In the genomic region with DNA sequence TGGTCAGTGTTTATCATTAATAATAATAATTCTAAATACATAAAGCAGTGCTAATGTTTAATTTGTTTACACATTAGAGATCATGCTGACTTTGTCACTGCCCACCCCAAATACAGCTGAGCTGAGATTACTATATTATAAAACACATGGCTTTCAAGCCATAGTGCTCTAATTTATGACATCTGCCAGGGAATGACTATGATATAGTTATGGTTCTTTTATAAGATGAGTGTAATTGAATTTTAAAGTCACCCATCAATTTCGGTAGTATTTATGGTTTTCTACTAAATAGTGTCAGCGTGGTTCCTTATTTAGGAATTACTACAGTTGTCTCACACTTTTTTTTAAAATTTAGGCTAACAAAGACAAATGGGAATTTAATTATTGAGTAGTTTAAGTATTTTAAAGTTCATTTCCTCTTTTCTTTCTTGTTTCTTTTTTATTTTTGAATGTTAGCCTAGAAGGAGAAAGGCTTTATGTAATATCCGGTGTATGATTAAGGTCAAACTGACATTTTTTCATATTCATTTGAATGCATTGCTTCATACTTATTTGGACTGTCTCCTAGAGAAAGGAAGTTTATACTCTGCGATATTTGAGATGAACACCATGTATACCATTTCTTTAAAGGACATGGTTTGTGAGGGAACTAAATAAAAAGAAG, we compare ENCODE assay signal across 1 cellular context.
TF ChIP-seq lines count a peak whose summit lies in the region.

No MANE protein-coding gene starts in this region.

TF ChIP-seq in HepG2, 621 proteins besides CTCF, POLR2A, EP300 and RAD21:
- TF ChIP-seq RAD51 (IDR thresholded peaks at IDR 0.05; ENCODE audit: borderline replicate concordance) = no peak
- no peak for TF ChIP-seq TSC22D2 (CRISPR knock-in tag; IDR thresholded peaks at IDR 0.05; ENCODE audit: borderline replicate concordance)
- no peak for TF ChIP-seq SOX5 (CRISPR knock-in tag; IDR thresholded peaks at IDR 0.05; ENCODE audit: borderline replicate concordance)
- TF ChIP-seq SETDB1 (CRISPR knock-in tag; IDR thresholded peaks at IDR 0.05; ENCODE audit: borderline replicate concordance) = no peak
- no peak for TF ChIP-seq ARID2 (CRISPR knock-in tag; IDR thresholded peaks at IDR 0.05; ENCODE audit: borderline replicate concordance)
- TF ChIP-seq, protein P1, sequence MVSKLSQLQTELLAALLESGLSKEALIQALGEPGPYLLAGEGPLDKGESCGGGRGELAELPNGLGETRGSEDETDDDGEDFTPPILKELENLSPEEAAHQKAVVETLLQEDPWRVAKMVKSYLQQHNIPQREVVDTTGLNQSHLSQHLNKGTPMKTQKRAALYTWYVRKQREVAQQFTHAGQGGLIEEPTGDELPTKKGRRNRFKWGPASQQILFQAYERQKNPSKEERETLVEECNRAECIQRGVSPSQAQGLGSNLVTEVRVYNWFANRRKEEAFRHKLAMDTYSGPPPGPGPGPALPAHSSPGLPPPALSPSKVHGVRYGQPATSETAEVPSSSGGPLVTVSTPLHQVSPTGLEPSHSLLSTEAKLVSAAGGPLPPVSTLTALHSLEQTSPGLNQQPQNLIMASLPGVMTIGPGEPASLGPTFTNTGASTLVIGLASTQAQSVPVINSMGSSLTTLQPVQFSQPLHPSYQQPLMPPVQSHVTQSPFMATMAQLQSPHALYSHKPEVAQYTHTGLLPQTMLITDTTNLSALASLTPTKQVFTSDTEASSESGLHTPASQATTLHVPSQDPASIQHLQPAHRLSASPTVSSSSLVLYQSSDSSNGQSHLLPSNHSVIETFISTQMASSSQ (IDR thresholded peaks at IDR 0.05; ENCODE audit: low read depth) = no peak
- TF ChIP-seq, protein P1 (CRISPR knock-in tag; IDR thresholded peaks at IDR 0.05; ENCODE audit: borderline replicate concordance) = no peak
- no peak for TF ChIP-seq TEAD2 (CRISPR knock-in tag; IDR thresholded peaks at IDR 0.05)
